9 cellular contexts compared by ENCODE assay signal in genomic region chr1:161738627-161739287, GRCh38. TPM values are rescaled to one million over a fixed set of nuclear protein-coding genes. Genes with fewer than 3 reads are reported as not detected.
DNase-seq lines count a peak whose midpoint lies in the region; ATAC-seq and TF ChIP-seq lines count a peak whose summit lies in the region.
"Had no signal": no experiment of that assay in that cellular context is flagged by ENCODE, and none has a peak within 500 bp of the region (broad histone marks: within the 10 kb centered on the region; RNA-seq: fewer than 3 reads in every experiment).

No MANE protein-coding gene starts in this region.

- DNase-seq in CD4-positive, alpha-beta memory T cell, result peak; percentile 49 to 66 (median 55)
- DNase-seq in NCI-H82 treated with DMSO at 0.1 percent for 48 hours (lab: John Stamatoyannopoulos, UW; ENCODE audit: unreplicated experiment) (peak; percentile 23), fibroblast of the aortic adventitia (ENCODE audit: low read depth) (peak; percentile 90), osteocyte (ENCODE audit: extremely low spot score, unreplicated experiment) (no peak), NCI-H2029 (lab: John Stamatoyannopoulos, UW) (no peak)
- peak; percentile 57 for DNase-seq in activated CD8-positive, alpha-beta memory T cell treated with anti-CD3 and anti-CD28 coated beads, Interleukin-2, amount 50 U/mL, for 4 hours

- POLR2A ChIA-PET in CD4-positive, alpha-beta memory T cell (lab: Charles Lee; ENCODE audit: partially characterized antibody), result interaction anchor here (0.7 to 8.1 kb wide), 5 partner anchors 8 to 208 kb away, joined by 3 to 104 read pairs (median 4); partner anchors contain the start of gene DUSP12

- CTCF ChIA-PET in CD4-positive, alpha-beta memory T cell (lab: Charles Lee; ENCODE audit: partially characterized antibody), result interaction anchor here (0.6 to 8.0 kb wide), 23 partner anchors 9 to 516 kb away, joined by 3 to 103 read pairs (median 4); partner anchors contain the start of genes DUSP12 and FCRLB

- peaks cover 3 to 30% (median 22%) of the 10 kb centered on the region in 4 donors for H3K4me1 Mint-ChIP-seq in CD4-positive, alpha-beta memory T cell
- H3K4me1 Mint-ChIP-seq in osteocyte (ENCODE audit: unreplicated experiment), result no peaks in the 10 kb centered on the region

- intact Hi-C loops in CD4-positive, alpha-beta memory T cell (cut with micrococcal nuclease), result no loop called here

- H3K4me1 ChIP-seq in CD4-positive, alpha-beta memory T cell (ENCODE audit: insufficient read depth, low read length), result peaks cover 22% of the 10 kb centered on the region

- peak; percentile 68 for TF ChIP-seq CTCF in fibroblast of the aortic adventitia (IDR thresholded peaks at IDR 0.05; ENCODE audit: insufficient read depth, low read length)
- peak; percentile 36 for TF ChIP-seq CTCF in osteocyte (IDR thresholded peaks at IDR 0.05)

- no peaks in the 10 kb centered on the region for H3K9me3 ChIP-seq in CD4-positive, alpha-beta memory T cell (ENCODE audit: control insufficient read depth in 1 of 2, low read length in 2 of 2)

- H3K27ac Mint-ChIP-seq in CD4-positive, alpha-beta memory T cell, result peak overlapping the region; percentile 25 to 65 (median 37)
- no peak overlapping the region for H3K27ac Mint-ChIP-seq in osteocyte (ENCODE audit: unreplicated experiment)

- H3K27me3 Mint-ChIP-seq in CD4-positive, alpha-beta memory T cell, result no peaks in the 10 kb centered on the region
- peaks cover 45% of the 10 kb centered on the region for H3K27me3 Mint-ChIP-seq in osteocyte (ENCODE audit: unreplicated experiment)

- H3K9me3 Mint-ChIP-seq in CD4-positive, alpha-beta memory T cell, result no peaks in the 10 kb centered on the region
- H3K9me3 Mint-ChIP-seq in osteocyte (ENCODE audit: unreplicated experiment), result no peaks in the 10 kb centered on the region

- H3K27me3 ChIP-seq in CD4-positive, alpha-beta memory T cell (ENCODE audit: insufficient read depth, low read length), result no peaks in the 10 kb centered on the region

- ATAC-seq in GM19025 (IDR thresholded peaks at IDR 0.05; ENCODE audit: low read depth, unreplicated experiment) (peak; percentile 73), HG03135 (IDR thresholded peaks at IDR 0.05; ENCODE audit: unreplicated experiment) (peak; percentile 63)

- peak overlapping the region in 4 of 8 donors; percentile 11 to 61 (median 36) for H3K4me3 Mint-ChIP-seq in CD4-positive, alpha-beta memory T cell
- H3K4me3 Mint-ChIP-seq in osteocyte (ENCODE audit: unreplicated experiment), result no peak overlapping the region

- no peak overlapping the region for H3K4me3 ChIP-seq in CD4-positive, alpha-beta memory T cell (ENCODE audit: low read length in 2 of 2)
- no peak overlapping the region for H3K4me3 ChIP-seq in fibroblast of the aortic adventitia (ENCODE audit: low read depth, low read length)

- H3K27ac ChIP-seq in CD4-positive, alpha-beta memory T cell (ENCODE audit: low read depth, low read length), result no peak overlapping the region

- H3K36me3 ChIP-seq in CD4-positive, alpha-beta memory T cell (ENCODE audit: insufficient read depth, low read length), result no peaks in the 10 kb centered on the region

- no peaks in the 10 kb centered on the region for H3K36me3 Mint-ChIP-seq in CD4-positive, alpha-beta memory T cell
- no peaks in the 10 kb centered on the region for H3K36me3 Mint-ChIP-seq in osteocyte (ENCODE audit: unreplicated experiment)

RNA-seq across cellular contexts. Expression of gene DUSP12, which starts 10.8 kb away (rescaled TPM):
- 10 to 100 TPM; 30.4 to 31.6 TPM for total RNA-seq in CD4-positive, alpha-beta memory T cell
- polyA plus RNA-seq in CD4-positive, alpha-beta memory T cell, result 10 to 100 TPM; 53.8 to 86.5 TPM
- 23.6 and 27.8 TPM in 2 replicates for total RNA-seq in fibroblast of the aortic adventitia (ENCODE audit: low replicate concordance)
- total RNA-seq in osteocyte, result 20.1 and 21.8 TPM in 2 replicates

RNA-seq across cellular contexts. Expression of gene FCRLB, which starts 17.4 kb away (rescaled TPM):
- 1 to 10 TPM; 1.2 to 1.5 TPM for total RNA-seq in CD4-positive, alpha-beta memory T cell
- 1 to 10 TPM; 1.0 to 1.6 TPM for polyA plus RNA-seq in CD4-positive, alpha-beta memory T cell
- total RNA-seq in fibroblast of the aortic adventitia (ENCODE audit: low replicate concordance) (3.0 and 4.7 TPM in 2 replicates), osteocyte (0.27 TPM in 1 of 2 replicates, not detected in the other)

RNA-seq across cellular contexts. Expression of gene ATF6, which starts 27.4 kb away (rescaled TPM):
- total RNA-seq in CD4-positive, alpha-beta memory T cell, result 10 to 100 TPM; 22.3 to 22.4 TPM
- polyA plus RNA-seq in CD4-positive, alpha-beta memory T cell, result 10 to 100 TPM; 14.3 to 22.7 TPM
- total RNA-seq in fibroblast of the aortic adventitia (ENCODE audit: low replicate concordance), result 13.7 and 32.8 TPM in 2 replicates
- 29.7 and 32.2 TPM in 2 replicates for total RNA-seq in osteocyte

RNA-seq across cellular contexts. Expression of gene FCRLA, which starts 31.7 kb away (rescaled TPM):
- not detected for total RNA-seq in CD4-positive, alpha-beta memory T cell
- polyA plus RNA-seq in CD4-positive, alpha-beta memory T cell, result 1 to 10 TPM in 1 of 2 donors, under 1 TPM in 1; 0.23 to 2.7 TPM
- 0.90 TPM in 1 of 2 replicates, not detected in the other for total RNA-seq in fibroblast of the aortic adventitia (ENCODE audit: low replicate concordance)
- not detected in 2 replicates for total RNA-seq in osteocyte
- total RNA-seq: activated CD8-positive, alpha-beta memory T cell treated with anti-CD3 and anti-CD28 coated beads for 36 hours had no signal

Comparison
In these comparisons a context has a peak if more than half of its experiments do, and no peak if none do; other contexts are left out.
1. DNase-seq: peak in CD4-positive, alpha-beta memory T cell (5 of 5), NCI-H82 treated with DMSO at 0.1 percent for 48 hours (single experiment), activated CD8-positive, alpha-beta memory T cell treated with anti-CD3 and anti-CD28 coated beads, Interleukin-2, amount 50 U/mL, for 4 hours (single experiment) and fibroblast of the aortic adventitia (single experiment); none in osteocyte (single experiment) and NCI-H2029 (single experiment).